ENCODE assay signal across 1 cellular context in the genomic region with DNA sequence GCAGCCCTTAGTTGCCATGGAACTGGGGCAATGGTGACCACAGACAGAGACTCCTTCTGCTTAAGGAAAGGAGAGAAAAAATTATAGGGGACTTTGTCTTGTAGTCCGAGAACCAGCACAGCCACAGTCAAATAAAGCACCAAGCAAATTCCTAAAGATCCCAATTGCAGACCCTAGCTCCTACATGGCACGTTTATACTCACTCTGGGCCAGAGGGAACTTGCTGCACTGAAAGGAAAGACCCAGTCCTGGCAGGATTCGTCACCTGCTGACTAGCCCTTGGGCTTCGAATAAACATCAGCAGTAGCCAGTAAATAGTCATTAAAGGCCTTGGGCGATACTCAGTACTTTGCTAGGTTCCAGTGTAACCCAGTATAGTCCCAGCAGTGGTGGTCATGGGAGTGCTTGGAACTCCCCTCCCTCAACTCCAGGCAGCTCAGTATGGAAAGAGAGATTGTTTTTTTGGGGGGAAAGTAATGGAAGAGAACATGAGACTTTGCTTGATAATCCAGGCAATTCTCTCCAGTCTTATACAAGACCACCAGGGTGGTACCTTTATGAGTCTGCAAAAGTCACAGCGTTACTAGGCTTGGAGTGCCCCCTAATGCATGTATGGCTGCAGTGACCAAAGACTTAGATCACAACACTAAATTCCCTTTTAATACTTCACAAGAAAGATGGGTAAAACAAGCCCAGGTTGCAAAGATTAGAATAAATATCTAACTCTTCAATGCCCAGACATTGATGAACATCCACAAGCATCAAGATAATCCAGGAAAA.
TF ChIP-seq lines count a peak whose summit lies in the region.

No MANE protein-coding gene starts in this region.

TF ChIP-seq in H1, 55 proteins besides CTCF, POLR2A, EP300 and RAD21 (continued from another document):
- TF ChIP-seq, protein P1, sequence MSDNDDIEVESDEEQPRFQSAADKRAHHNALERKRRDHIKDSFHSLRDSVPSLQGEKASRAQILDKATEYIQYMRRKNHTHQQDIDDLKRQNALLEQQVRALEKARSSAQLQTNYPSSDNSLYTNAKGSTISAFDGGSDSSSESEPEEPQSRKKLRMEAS (IDR thresholded peaks at IDR 0.05), result no peak
- no peak for TF ChIP-seq RXRA (IDR thresholded peaks at IDR 0.05; ENCODE audit: insufficient read depth, low read depth, low read length)
- no peak for TF ChIP-seq SP2 (IDR thresholded peaks at IDR 0.05; ENCODE audit: low read length)
